ENCODE assay signal across 2 cellular contexts in the genomic region with DNA sequence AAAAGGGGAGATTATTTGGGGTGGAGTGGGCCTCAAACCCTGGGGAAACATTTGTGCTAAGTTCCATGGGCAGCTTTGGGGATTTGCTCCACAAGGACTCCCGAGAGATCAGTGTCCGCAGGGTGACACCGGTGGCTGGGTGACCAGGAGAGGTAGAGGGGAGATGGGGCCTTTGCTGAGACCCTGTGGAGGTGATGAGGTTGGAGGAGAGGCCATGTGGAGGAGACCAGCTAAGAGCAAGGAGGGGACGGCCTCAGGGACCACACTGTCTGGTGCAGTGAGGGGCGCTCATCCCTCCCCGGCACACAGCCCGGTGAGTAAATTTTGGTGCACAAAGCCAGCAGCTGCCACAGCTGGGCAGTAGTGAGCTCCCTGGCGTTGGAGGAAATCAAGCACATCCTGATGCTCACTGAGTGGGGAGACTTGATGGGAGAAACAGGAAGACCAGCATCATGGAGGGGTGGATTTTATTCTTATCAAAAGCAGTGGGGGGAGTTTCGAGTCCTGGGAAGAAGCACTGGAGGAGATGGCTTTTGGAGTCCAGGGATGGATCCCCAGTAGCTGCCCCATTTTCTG.
TF ChIP-seq lines count a peak whose summit lies in the region.

No MANE protein-coding gene starts in this region.

TF ChIP-seq in H1, 55 proteins besides CTCF, POLR2A, EP300 and RAD21:
- peak; percentile 50; the same call in 1 of the 2 replicates for TF ChIP-seq KDM1A (IDR thresholded peaks at IDR 0.05; ENCODE audit: borderline replicate concordance, low read length)
- TF ChIP-seq, protein P1, sequence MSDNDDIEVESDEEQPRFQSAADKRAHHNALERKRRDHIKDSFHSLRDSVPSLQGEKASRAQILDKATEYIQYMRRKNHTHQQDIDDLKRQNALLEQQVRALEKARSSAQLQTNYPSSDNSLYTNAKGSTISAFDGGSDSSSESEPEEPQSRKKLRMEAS (IDR thresholded peaks at IDR 0.05) = no peak

TF ChIP-seq in SK-N-SH, 30 proteins besides CTCF, POLR2A, EP300 and RAD21:
- no peak for TF ChIP-seq SMC3 (IDR thresholded peaks at IDR 0.05; ENCODE audit: low read depth, low read length)
- TF ChIP-seq TAF1 (IDR thresholded peaks at IDR 0.05; ENCODE audit: borderline replicate concordance, low read depth, low read length) = no peak
- no peak for TF ChIP-seq MEF2A (IDR thresholded peaks at IDR 0.05; ENCODE audit: borderline replicate concordance, low read depth)
- no peak for TF ChIP-seq GATA2 (CRISPR knock-in tag; IDR thresholded peaks at IDR 0.05)
- TF ChIP-seq, protein P1 (IDR thresholded peaks at IDR 0.05; ENCODE audit: low read depth) = no peak
- no peak for TF ChIP-seq ELF1 (IDR thresholded peaks at IDR 0.05)
- TF ChIP-seq, protein P2, sequence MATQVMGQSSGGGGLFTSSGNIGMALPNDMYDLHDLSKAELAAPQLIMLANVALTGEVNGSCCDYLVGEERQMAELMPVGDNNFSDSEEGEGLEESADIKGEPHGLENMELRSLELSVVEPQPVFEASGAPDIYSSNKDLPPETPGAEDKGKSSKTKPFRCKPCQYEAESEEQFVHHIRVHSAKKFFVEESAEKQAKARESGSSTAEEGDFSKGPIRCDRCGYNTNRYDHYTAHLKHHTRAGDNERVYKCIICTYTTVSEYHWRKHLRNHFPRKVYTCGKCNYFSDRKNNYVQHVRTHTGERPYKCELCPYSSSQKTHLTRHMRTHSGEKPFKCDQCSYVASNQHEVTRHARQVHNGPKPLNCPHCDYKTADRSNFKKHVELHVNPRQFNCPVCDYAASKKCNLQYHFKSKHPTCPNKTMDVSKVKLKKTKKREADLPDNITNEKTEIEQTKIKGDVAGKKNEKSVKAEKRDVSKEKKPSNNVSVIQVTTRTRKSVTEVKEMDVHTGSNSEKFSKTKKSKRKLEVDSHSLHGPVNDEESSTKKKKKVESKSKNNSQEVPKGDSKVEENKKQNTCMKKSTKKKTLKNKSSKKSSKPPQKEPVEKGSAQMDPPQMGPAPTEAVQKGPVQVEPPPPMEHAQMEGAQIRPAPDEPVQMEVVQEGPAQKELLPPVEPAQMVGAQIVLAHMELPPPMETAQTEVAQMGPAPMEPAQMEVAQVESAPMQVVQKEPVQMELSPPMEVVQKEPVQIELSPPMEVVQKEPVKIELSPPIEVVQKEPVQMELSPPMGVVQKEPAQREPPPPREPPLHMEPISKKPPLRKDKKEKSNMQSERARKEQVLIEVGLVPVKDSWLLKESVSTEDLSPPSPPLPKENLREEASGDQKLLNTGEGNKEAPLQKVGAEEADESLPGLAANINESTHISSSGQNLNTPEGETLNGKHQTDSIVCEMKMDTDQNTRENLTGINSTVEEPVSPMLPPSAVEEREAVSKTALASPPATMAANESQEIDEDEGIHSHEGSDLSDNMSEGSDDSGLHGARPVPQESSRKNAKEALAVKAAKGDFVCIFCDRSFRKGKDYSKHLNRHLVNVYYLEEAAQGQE (IDR thresholded peaks at IDR 0.05; ENCODE audit: low read depth, low read length) = no peak
- TF ChIP-seq, protein P3, sequence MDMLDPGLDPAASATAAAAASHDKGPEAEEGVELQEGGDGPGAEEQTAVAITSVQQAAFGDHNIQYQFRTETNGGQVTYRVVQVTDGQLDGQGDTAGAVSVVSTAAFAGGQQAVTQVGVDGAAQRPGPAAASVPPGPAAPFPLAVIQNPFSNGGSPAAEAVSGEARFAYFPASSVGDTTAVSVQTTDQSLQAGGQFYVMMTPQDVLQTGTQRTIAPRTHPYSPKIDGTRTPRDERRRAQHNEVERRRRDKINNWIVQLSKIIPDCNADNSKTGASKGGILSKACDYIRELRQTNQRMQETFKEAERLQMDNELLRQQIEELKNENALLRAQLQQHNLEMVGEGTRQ (IDR thresholded peaks at IDR 0.05; ENCODE audit: borderline replicate concordance, low read depth, low read length) = no peak
- TF ChIP-seq JUND (IDR thresholded peaks at IDR 0.05) = no peak
- no peak for TF ChIP-seq MXI1 (IDR thresholded peaks at IDR 0.05; ENCODE audit: low read depth, low read length)
- TF ChIP-seq, protein P4, sequence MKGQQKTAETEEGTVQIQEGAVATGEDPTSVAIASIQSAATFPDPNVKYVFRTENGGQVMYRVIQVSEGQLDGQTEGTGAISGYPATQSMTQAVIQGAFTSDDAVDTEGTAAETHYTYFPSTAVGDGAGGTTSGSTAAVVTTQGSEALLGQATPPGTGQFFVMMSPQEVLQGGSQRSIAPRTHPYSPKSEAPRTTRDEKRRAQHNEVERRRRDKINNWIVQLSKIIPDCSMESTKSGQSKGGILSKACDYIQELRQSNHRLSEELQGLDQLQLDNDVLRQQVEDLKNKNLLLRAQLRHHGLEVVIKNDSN (IDR thresholded peaks at IDR 0.05; ENCODE audit: borderline replicate concordance, low read depth) = no peak
- TF ChIP-seq, protein P5, sequence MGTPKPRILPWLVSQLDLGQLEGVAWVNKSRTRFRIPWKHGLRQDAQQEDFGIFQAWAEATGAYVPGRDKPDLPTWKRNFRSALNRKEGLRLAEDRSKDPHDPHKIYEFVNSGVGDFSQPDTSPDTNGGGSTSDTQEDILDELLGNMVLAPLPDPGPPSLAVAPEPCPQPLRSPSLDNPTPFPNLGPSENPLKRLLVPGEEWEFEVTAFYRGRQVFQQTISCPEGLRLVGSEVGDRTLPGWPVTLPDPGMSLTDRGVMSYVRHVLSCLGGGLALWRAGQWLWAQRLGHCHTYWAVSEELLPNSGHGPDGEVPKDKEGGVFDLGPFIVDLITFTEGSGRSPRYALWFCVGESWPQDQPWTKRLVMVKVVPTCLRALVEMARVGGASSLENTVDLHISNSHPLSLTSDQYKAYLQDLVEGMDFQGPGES (IDR thresholded peaks at IDR 0.05; ENCODE audit: low read depth, low read length) = no peak
- no peak for TF ChIP-seq RFX5 (IDR thresholded peaks at IDR 0.05; ENCODE audit: low read length)
- no peak for TF ChIP-seq TCF12 (IDR thresholded peaks at IDR 0.05)
- no peak for TF ChIP-seq TEAD4 (IDR thresholded peaks at IDR 0.05; ENCODE audit: borderline replicate concordance, insufficient read depth)
- TF ChIP-seq RCOR1 (IDR thresholded peaks at IDR 0.05; ENCODE audit: low read length) = no peak
- TF ChIP-seq EZH2phosphoT487 (IDR thresholded peaks at IDR 0.05; ENCODE audit: borderline replicate concordance, low read depth) = no peak
